In genomic region chr1:206556047-206556747, GRCh38 we compare ENCODE assay signal across 8 cellular contexts. TPM values are rescaled to one million over a fixed set of nuclear protein-coding genes. Genes with fewer than 3 reads are reported as not detected.
DNase-seq lines count a peak whose midpoint lies in the region; ATAC-seq and TF ChIP-seq lines count a peak whose summit lies in the region.

No MANE protein-coding gene starts in this region.

- CTCF ChIA-PET in A673 (lab: Charles Lee) = interaction anchor here (1.5 kb wide), 1 partner anchor 11 kb away, joined by 3 read pairs; no protein-coding TSS in a partner anchor

- intact Hi-C loops in A673 (cut with micrococcal nuclease; ENCODE audit: unreplicated experiment) = no loop called here

- ATAC-seq in GM21529 (IDR thresholded peaks at IDR 0.05; ENCODE audit: unreplicated experiment) (peak; percentile 30), T-helper 17 cell (peak; percentile 18), HG02610 (IDR thresholded peaks at IDR 0.05; ENCODE audit: unreplicated experiment) (no peak)

- no TSS peak for BruUV-seq in A673 (replicated peaks; lab: Mats Ljungman, UMichigan)

- H3K9ac ChIP-seq in iPS-20b (ENCODE audit: low read depth, low read length) = 0 out of 2 replicates have a peak overlapping the region, but pooled peaks have one; percentile 45

- no peak for DNase-seq in A673 (ENCODE audit: low spot score)
- DNase-seq in T-helper 17 cell = no peak
- DNase-seq in SKM-1 (lab: John Stamatoyannopoulos, UW; ENCODE audit: unreplicated experiment) = no peak
- DNase-seq in NCI-H187 treated with DMSO at 0.1 percent for 48 hours (lab: John Stamatoyannopoulos, UW) = no peak
- no peak for DNase-seq in GM19240 (ENCODE audit: insufficient read length, low spot score)

- H3K36me3 ChIP-seq in A673 (ENCODE audit: insufficient read depth, low read length, poor library complexity, severe bottlenecking) = no peaks in the 10 kb centered on the region
- no peaks in the 10 kb centered on the region for H3K36me3 ChIP-seq in iPS-20b (ENCODE audit: insufficient read depth, low read depth, low read length)

- POLR2A ChIA-PET in A673 (lab: Charles Lee; ENCODE audit: low non-redundant PET) = no interaction called here

- H3K4me1 ChIP-seq in A673 (ENCODE audit: insufficient read depth, low read length, poor library complexity, severe bottlenecking) = peaks cover 3% of the 10 kb centered on the region
- peaks cover 9% of the 10 kb centered on the region; the same call in 1 of the 2 replicates for H3K4me1 ChIP-seq in iPS-20b (ENCODE audit: insufficient read depth, low read length)

- H3K4me3 Mint-ChIP-seq in T-helper 17 cell = peak overlapping the region; percentile 95

- peaks cover 61% of the 10 kb centered on the region for H3K4me1 Mint-ChIP-seq in T-helper 17 cell

- TF ChIP-seq CTCF in A673 (conservative IDR thresholded peaks at IDR 0.05; ENCODE audit: low read depth, low read length) = no peak

- H3K27ac ChIP-seq in A673 (ENCODE audit: low read depth, low read length, poor library complexity, severe bottlenecking) = no peak overlapping the region
- H3K27ac ChIP-seq in iPS-20b (ENCODE audit: low read length) = no peak overlapping the region

- no peaks in the 10 kb centered on the region for H3K27me3 Mint-ChIP-seq in T-helper 17 cell

- no peaks in the 10 kb centered on the region for H3K36me3 Mint-ChIP-seq in T-helper 17 cell (ENCODE audit: low read depth)

- H3K9me3 ChIP-seq in A673 (ENCODE audit: low read depth, low read length, poor library complexity, severe bottlenecking) = no peaks in the 10 kb centered on the region
- H3K9me3 ChIP-seq in T-helper 17 cell (ENCODE audit: control insufficient read depth, low read length, poor library complexity, severe bottlenecking) = no peaks in the 10 kb centered on the region
- H3K9me3 ChIP-seq in iPS-20b (ENCODE audit: insufficient read depth, low read depth, low read length) = no peaks in the 10 kb centered on the region

- peak overlapping the region; percentile 100 for H3K27ac Mint-ChIP-seq in T-helper 17 cell

- H3K27me3 ChIP-seq in A673 (replicated peaks; ENCODE audit: insufficient read depth, low read depth, low read length, poor library complexity) = no peaks in the 10 kb centered on the region
- peaks cover 50% of the 10 kb centered on the region for H3K27me3 ChIP-seq in iPS-20b (ENCODE audit: insufficient read depth, low read length)

- H3K4me3 ChIP-seq in A673 (ENCODE audit: low read depth, low read length, poor library complexity, severe bottlenecking) = peak overlapping the region; percentile 58
- peak overlapping the region; percentile 70; the same call in 1 of the 2 replicates for H3K4me3 ChIP-seq in iPS-20b (ENCODE audit: low read length)

RNA-seq across cellular contexts. Expression of gene RASSF5, which starts 48.9 kb away (rescaled TPM):
- 0.75 and 1.3 TPM in 2 replicates for total RNA-seq in A673 (2021)
- 100 to 1,000 TPM; 177 to 188 TPM for total RNA-seq in T-helper 17 cell

RNA-seq across cellular contexts. Expression of gene EIF2D, which starts 56.1 kb away (rescaled TPM):
- total RNA-seq in A673 (2021) (32.6 and 32.7 TPM in 2 replicates), T-helper 17 cell (10 to 100 TPM; 43.6 to 45.4 TPM)

Comparison
In these comparisons a context has a peak if more than half of its experiments do, and no peak if none do; other contexts are left out.
1. RNA of gene RASSF5, which starts 48.9 kb away (total RNA-seq): 177 to 188 TPM in T-helper 17 cell; 0.75 to 1.3 TPM in A673; every median in the first group is over 10 times any median in the second.